Comparison of ENCODE assay signal across 14 cellular contexts in the genomic region with DNA sequence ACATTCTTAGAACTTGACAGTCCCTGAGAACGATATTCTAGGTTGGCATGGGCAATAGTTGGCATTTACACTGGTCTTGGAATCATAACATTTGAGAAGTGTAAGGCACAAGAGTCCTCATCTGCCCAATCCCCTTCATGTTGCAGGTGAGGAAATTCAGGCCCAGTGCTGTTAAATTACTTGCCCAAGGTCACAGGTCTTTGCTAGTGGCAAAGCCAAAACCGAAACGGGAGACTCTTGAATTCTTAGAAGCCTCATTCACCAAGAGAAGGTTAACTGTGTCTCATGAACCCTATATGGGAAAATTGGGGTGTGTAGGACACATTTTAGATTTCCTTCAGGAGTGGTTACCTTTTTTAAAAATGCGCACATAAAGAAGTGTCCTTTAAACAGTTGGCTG. TPM values are rescaled to one million over a fixed set of nuclear protein-coding genes. Genes with fewer than 3 reads are reported as not detected.
DNase-seq lines count a peak whose midpoint lies in the region; ATAC-seq and TF ChIP-seq lines count a peak whose summit lies in the region.
"Had no signal": no experiment of that assay in that cellular context is flagged by ENCODE, and none has a peak within 500 bp of the region (broad histone marks: within the 10 kb centered on the region; RNA-seq: fewer than 3 reads in every experiment).

No MANE protein-coding gene starts in this region.

- H3K36me3 ChIP-seq in cardiac muscle cell: no peaks in the 10 kb centered on the region
- H3K36me3 ChIP-seq: adrenal gland had no signal

- intact Hi-C loops in right cardiac atrium (cut with DNase I): no loop called here

- H3K4me1 ChIP-seq in cardiac muscle cell (ENCODE audit: low read depth) (peaks cover 25% of the 10 kb centered on the region), right cardiac atrium (ENCODE audit: control insufficient read depth, insufficient read depth, low read length) (no peaks in the 10 kb centered on the region)

- TF ChIP-seq CTCF in cardiac muscle cell (IDR thresholded peaks at IDR 0.05; ENCODE audit: low read depth, low read length): no peak
- no peak for TF ChIP-seq CTCF in coronary artery (IDR thresholded peaks at IDR 0.05)

- H3K9me3 ChIP-seq in cardiac muscle cell (ENCODE audit: low read depth) (no peaks in the 10 kb centered on the region), right cardiac atrium (ENCODE audit: control insufficient read depth, low read length) (no peaks in the 10 kb centered on the region)
- H3K9me3 ChIP-seq: adrenal gland had no signal

- WGBS in right cardiac atrium: 91% methylated on average over 4 of the region's 4 CpGs

- H3K27ac ChIP-seq in cardiac muscle cell: peak overlapping the region; percentile 86
- no peak overlapping the region for H3K27ac ChIP-seq in right cardiac atrium (ENCODE audit: low read length)
- H3K27ac ChIP-seq in coronary artery: peak overlapping the region; percentile 56 to 58
- H3K27ac ChIP-seq: adrenal gland, WERI-Rb-1 had no signal

- no peak for ATAC-seq in right cardiac atrium

- H3K27me3 ChIP-seq in cardiac muscle cell (no peaks in the 10 kb centered on the region), right cardiac atrium (ENCODE audit: control insufficient read depth, insufficient read depth) (no peaks in the 10 kb centered on the region)
- H3K27me3 ChIP-seq: adrenal gland had no signal

- H3K4me3 ChIP-seq in cardiac muscle cell (no peak overlapping the region), right cardiac atrium (ENCODE audit: low read length) (no peak overlapping the region), coronary artery (no peak overlapping the region)
- H3K4me3 ChIP-seq: adrenal gland had no signal

- DNase-seq in cardiac muscle cell (ENCODE audit: low read depth in 1 of 2, low spot score in 1 of 2) (no peak), right cardiac atrium (no peak), OCI-M1 (lab: John Stamatoyannopoulos, UW) (peak; percentile 66), coronary artery (ENCODE audit: low spot score) (no peak), LoVo (ENCODE audit: low spot score) (no peak), NCI-H1092 (lab: John Stamatoyannopoulos, UW) (no peak), AG08395 (ENCODE audit: low spot score) (no peak)
- DNase-seq in stimulated activated naive CD4-positive, alpha-beta T cell (lab: John Stamatoyannopoulos, UW): no peak
- DNase-seq: adrenal gland, kidney glomerular epithelial cell, mesendoderm, NCI-H2081, NCI-H526 treated with DMSO at 0.1 percent for 48 hours, WERI-Rb-1 had no signal

RNA-seq across cellular contexts. Expression of gene E2F3, which starts 7.2 kb away (rescaled TPM):
- total RNA-seq in cardiac muscle cell: 9.2 and 12.6 TPM in 2 replicates
- polyA plus RNA-seq in cardiac muscle cell: 11.1 and 16.5 TPM in 2 replicates
- total RNA-seq in right cardiac atrium: 10 to 100 TPM in 1 of 4 donors, 1 to 10 TPM in 3; 6.1 to 10.1 (median 7.8) TPM
- polyA plus RNA-seq in right cardiac atrium: 3.9 TPM
